In the genomic region with DNA sequence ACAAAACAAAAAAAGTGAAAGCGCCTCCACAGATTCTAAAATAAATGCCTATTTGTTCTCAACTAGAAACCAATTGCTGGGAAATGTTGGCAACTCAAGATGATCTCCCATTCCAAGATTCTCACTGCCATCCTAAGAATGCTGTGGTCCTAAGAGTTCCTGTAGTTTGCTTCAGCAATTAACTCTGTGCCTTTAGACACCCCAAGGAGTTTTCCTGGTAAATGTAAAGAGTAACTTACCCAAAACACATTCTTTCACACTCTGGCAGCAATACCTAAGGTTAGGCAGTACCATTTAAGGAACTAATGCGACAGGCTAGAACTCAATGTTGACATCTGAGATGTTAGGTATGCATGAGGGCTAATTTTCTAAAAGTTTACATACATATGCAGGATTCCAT, we compare ENCODE assay signal across 17 cellular contexts.
"Had no signal": no experiment of that assay in that cellular context is flagged by ENCODE, and none has a peak within 500 bp of the region (broad histone marks: within the 10 kb centered on the region; RNA-seq: fewer than 3 reads in every experiment).

No MANE protein-coding gene starts in this region.

- H3K4me3 ChIP-seq: cardiac muscle cell, colonic mucosa, gastroesophageal sphincter, hepatocyte, ovary, upper lobe of right lung had no signal

- H3K79me2 ChIP-seq: hepatocyte had no signal

- H3K36me3 ChIP-seq: cardiac muscle cell, colonic mucosa, gastroesophageal sphincter, ovary, upper lobe of right lung had no signal

- H3K27me3 ChIP-seq: cardiac muscle cell, colonic mucosa, gastroesophageal sphincter, hepatocyte, ovary, upper lobe of right lung had no signal

- FAIRE-seq: endothelial cell of umbilical vein had no signal

- H3K9me3 ChIP-seq: colonic mucosa, gastroesophageal sphincter, ovary, upper lobe of right lung had no signal

- H3K4me2 ChIP-seq: hepatocyte had no signal

- H2AFZ ChIP-seq: hepatocyte had no signal

- DNase-seq: activated CD4-positive, alpha-beta T cell treated with anti-CD3 and anti-CD28 coated beads for 1 hour; activated CD4-positive, alpha-beta T cell treated with anti-CD3 and anti-CD28 coated beads, Interleukin-2, amount 50 U/mL, for 48 hours; activated CD8-positive, alpha-beta memory T cell treated with anti-CD3 and anti-CD28 coated beads, Interleukin-2, amount 10 ng/mL, durations not matched to agents 7 days and 5 days; activated effector memory CD4-positive, alpha-beta T cell treated with anti-CD3 and anti-CD28 coated beads, Interleukin-2, amount 50 U/mL, for 16 hours; activated naive CD8-positive, alpha-beta T cell treated with anti-CD3 and anti-CD28 coated beads for 36 hours; activated T-cell treated with anti-CD3 and anti-CD28 coated beads, Interleukin-2, amount 50 U/mL, for 4 hours; aorta; colonic mucosa; effector CD4-positive, alpha-beta T cell; ovary; stimulated activated CD4-positive, alpha-beta T cell treated with anti-CD3 and anti-CD28 coated beads, Interleukin-2, amount 100 ng/mL, for 48 hours; stimulated activated naive CD8-positive, alpha-beta T cell treated with anti-CD3 and anti-CD28 coated beads, Interleukin-15, Interleukin-2, amounts not matched to agents 100 U/mL and 50 U/mL, for 24 hours; upper lobe of right lung had no signal

- ATAC-seq: activated CD8-positive, alpha-beta memory T cell treated with anti-CD3 and anti-CD28 coated beads, Interleukin-2, amount 10 ng/mL, durations not matched to agents 7 days and 5 days; activated T-cell treated with anti-CD3 and anti-CD28 coated beads, Interleukin-2, amount 50 U/mL, for 4 hours; gastroesophageal sphincter; stimulated activated naive CD8-positive, alpha-beta T cell treated with anti-CD3 and anti-CD28 coated beads, Interleukin-15, Interleukin-2, amounts not matched to agents 100 U/mL and 50 U/mL, for 24 hours; upper lobe of right lung had no signal

- H3K4me1 ChIP-seq: colonic mucosa, upper lobe of right lung had no signal

- H3K27ac ChIP-seq: cardiac muscle cell, colonic mucosa, gastroesophageal sphincter, hepatocyte, ovary, upper lobe of right lung had no signal
